ENCODE assay signal across 8 cellular contexts in genomic region chr3:105827959-105828358, GRCh38. TPM values are rescaled to one million over a fixed set of nuclear protein-coding genes. Genes with fewer than 3 reads are reported as not detected.
A peak's percentile ranks its signal among the peaks of the same experiment; 100 is the strongest.
DNase-seq lines count a peak whose midpoint lies in the region; ATAC-seq and TF ChIP-seq lines count a peak whose summit lies in the region.

No MANE protein-coding gene starts in this region.

- H3K4me3 ChIP-seq in right atrium auricular region (no peak overlapping the region), tibial artery (no peak overlapping the region)

- ATAC-seq in activated T-cell treated with anti-CD3 and anti-CD28 coated beads, Interleukin-2, amount 50 U/mL, for 72 hours (replicated peaks in 1 of 2) = peak; percentile 14 to 28
- ATAC-seq in activated B cell treated with CpG ODN at 0.5 μM for 24 hours (ENCODE audit: low read depth) = no peak
- ATAC-seq in GM19324 (IDR thresholded peaks at IDR 0.05; ENCODE audit: low FRiP score, unreplicated experiment) = no peak

- POLR2A ChIA-PET in activated B cell treated with CpG ODN at 0.5 μM for 24 hours (lab: Charles Lee) = interaction anchor here (1.0 to 1.6 kb wide), 2 partner anchors 27 to 98 kb away, joined by 5 read pairs; no protein-coding TSS in a partner anchor

- peak overlapping the region; percentile 100 for H3K27ac Mint-ChIP-seq in activated T-cell treated with anti-CD3 and anti-CD28 coated beads, Interleukin-2, amount 50 U/mL, for 72 hours
- H3K27ac Mint-ChIP-seq in activated B cell treated with CpG ODN at 0.5 μM for 24 hours = peak overlapping the region; percentile 50

- H3K9me3 ChIP-seq in right atrium auricular region = no peaks in the 10 kb centered on the region
- no peaks in the 10 kb centered on the region for H3K9me3 ChIP-seq in tibial artery

- H3K27ac ChIP-seq in right atrium auricular region = peak overlapping the region; percentile 41 to 92
- H3K27ac ChIP-seq in tibial artery = no peak overlapping the region

- H3K9me3 Mint-ChIP-seq in activated T-cell treated with anti-CD3 and anti-CD28 coated beads, Interleukin-2, amount 50 U/mL, for 72 hours = peaks cover 0 to 3% of the 10 kb centered on the region in 2 donors
- no peaks in the 10 kb centered on the region for H3K9me3 Mint-ChIP-seq in activated B cell treated with CpG ODN at 0.5 μM for 24 hours

- H3K27me3 ChIP-seq in right atrium auricular region (no peaks in the 10 kb centered on the region), tibial artery (no peaks in the 10 kb centered on the region)

- peak; percentile 40 to 44 for DNase-seq in activated T-cell treated with anti-CD3 and anti-CD28 coated beads, Interleukin-2, amount 50 U/mL, for 72 hours
- no peak for DNase-seq in activated T-cell treated with anti-CD3 and anti-CD28 coated beads for 4 hours
- DNase-seq in activated B cell treated with CpG ODN at 0.5 μM for 24 hours = no peak
- peak; percentile 69 for DNase-seq in right atrium auricular region (ENCODE audit: low spot score)
- peak; percentile 53 to 68 for DNase-seq in tibial artery
- DNase-seq in NCI-H526 treated with DMSO at 0.1 percent for 48 hours (lab: John Stamatoyannopoulos, UW) = no peak
- DNase-seq in NCI-H524 treated with DMSO at 0.1 percent for 48 hours (lab: John Stamatoyannopoulos, UW) = no peak

- H3K27me3 Mint-ChIP-seq in activated T-cell treated with anti-CD3 and anti-CD28 coated beads, Interleukin-2, amount 50 U/mL, for 72 hours (ENCODE audit: low read depth) = no peaks in the 10 kb centered on the region
- H3K27me3 Mint-ChIP-seq in activated B cell treated with CpG ODN at 0.5 μM for 24 hours = no peaks in the 10 kb centered on the region

- peaks cover 34 to 48% of the 10 kb centered on the region in 2 donors for H3K36me3 Mint-ChIP-seq in activated T-cell treated with anti-CD3 and anti-CD28 coated beads, Interleukin-2, amount 50 U/mL, for 72 hours (ENCODE audit: insufficient read depth in 2 of 2)
- peaks cover 27% of the 10 kb centered on the region for H3K36me3 Mint-ChIP-seq in activated B cell treated with CpG ODN at 0.5 μM for 24 hours (ENCODE audit: low read depth)

- CTCF ChIA-PET in activated B cell treated with CpG ODN at 0.5 μM for 24 hours (lab: Charles Lee) = no interaction called here

- TF ChIP-seq CTCF in activated B cell treated with CpG ODN at 0.5 μM for 24 hours (IDR thresholded peaks at IDR 0.05) = no peak
- TF ChIP-seq CTCF in right atrium auricular region (IDR thresholded peaks at IDR 0.05) = peak in 1 of 2 donors; percentile 35
- peak; percentile 24 to 35 for TF ChIP-seq CTCF in tibial artery (IDR thresholded peaks at IDR 0.05)

- peaks cover 0 to 69% of the 10 kb centered on the region in 2 donors for H3K4me1 ChIP-seq in right atrium auricular region
- peaks cover 0 to 48% (median 2%) of the 10 kb centered on the region in 4 donors for H3K4me1 ChIP-seq in tibial artery

- peaks cover 97% of the 10 kb centered on the region for H3K4me1 Mint-ChIP-seq in activated T-cell treated with anti-CD3 and anti-CD28 coated beads, Interleukin-2, amount 50 U/mL, for 72 hours (ENCODE audit: low read depth)
- H3K4me1 Mint-ChIP-seq in activated B cell treated with CpG ODN at 0.5 μM for 24 hours = peaks cover 72% of the 10 kb centered on the region

- H3K36me3 ChIP-seq in right atrium auricular region (no peaks in the 10 kb centered on the region), tibial artery (peaks cover 0 to 4% (median 0%) of the 10 kb centered on the region in 3 donors)

- intact Hi-C loops in activated B cell treated with CpG ODN at 0.5 μM for 24 hours (cut with micrococcal nuclease) = loop anchor here (1.0 kb wide), 1 partner anchor 9 kb away; no protein-coding TSS in a partner anchor
- intact Hi-C loops in tibial artery (cut with DNase I; ENCODE audit: low total_unique reads) = no loop called here

- H3K4me3 Mint-ChIP-seq in activated T-cell treated with anti-CD3 and anti-CD28 coated beads, Interleukin-2, amount 50 U/mL, for 72 hours = peak overlapping the region; percentile 69 to 81
- H3K4me3 Mint-ChIP-seq in activated B cell treated with CpG ODN at 0.5 μM for 24 hours = no peak overlapping the region

RNA-seq across cellular contexts. Expression of gene CBLB, which starts 40.9 kb away (rescaled TPM):
- 100 to 1,000 TPM; 159 to 191 TPM for total RNA-seq in activated T-cell treated with anti-CD3 and anti-CD28 coated beads, Interleukin-2, amount 50 U/mL, for 72 hours
- total RNA-seq in activated B cell treated with CpG ODN at 0.5 μM for 24 hours = 69.2 and 78.1 TPM in 2 replicates
- total RNA-seq in right atrium auricular region = 10 to 100 TPM; 24.6 to 27.3 TPM

Comparison
In these comparisons a context has a peak if more than half of its experiments do, and no peak if none do; other contexts are left out.
1. DNase-seq: peak in activated T-cell treated with anti-CD3 and anti-CD28 coated beads, Interleukin-2, amount 50 U/mL, for 72 hours (2 of 2), right atrium auricular region (single experiment) and tibial artery (2 of 2); none in activated T-cell treated with anti-CD3 and anti-CD28 coated beads for 4 hours (single experiment), activated B cell treated with CpG ODN at 0.5 μM for 24 hours (single experiment), NCI-H526 treated with DMSO at 0.1 percent for 48 hours (single experiment) and NCI-H524 treated with DMSO at 0.1 percent for 48 hours (single experiment).
2. ATAC-seq: peak in activated T-cell treated with anti-CD3 and anti-CD28 coated beads, Interleukin-2, amount 50 U/mL, for 72 hours (2 of 2); none in activated B cell treated with CpG ODN at 0.5 μM for 24 hours (single experiment) and GM19324 (single experiment).
3. H3K27ac ChIP-seq: peak in right atrium auricular region (2 of 2); none in tibial artery (0 of 2).